Comparison of ENCODE assay signal across 16 cellular contexts in the genomic region with DNA sequence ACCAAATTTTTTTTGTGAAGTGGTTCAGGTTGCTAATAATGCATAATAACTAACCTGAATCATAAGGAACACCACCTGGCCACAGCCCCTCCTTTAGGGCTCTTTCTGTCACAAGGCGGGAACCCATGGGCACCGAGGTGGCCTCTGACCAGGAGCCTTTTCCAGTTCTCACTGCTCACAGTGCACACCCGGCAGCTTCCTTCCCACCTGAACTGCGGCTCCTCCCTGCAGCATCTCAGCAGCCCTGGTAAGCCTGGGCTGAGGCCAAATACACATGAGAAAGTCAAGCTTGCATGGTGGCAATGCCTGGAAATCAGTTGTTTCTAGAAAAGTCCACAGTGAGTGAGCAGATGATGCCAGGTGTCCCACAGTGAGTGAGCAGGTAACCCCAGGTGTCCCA.
A peak's percentile ranks its signal among the peaks of the same experiment; 100 is the strongest.
DNase-seq lines count a peak whose midpoint lies in the region; ATAC-seq and TF ChIP-seq lines count a peak whose summit lies in the region.
"Had no signal": no experiment of that assay in that cellular context is flagged by ENCODE, and none has a peak within 500 bp of the region (broad histone marks: within the 10 kb centered on the region; RNA-seq: fewer than 3 reads in every experiment).

No MANE protein-coding gene starts in this region.

- no peak for TF ChIP-seq POLR2A in stomach (IDR thresholded peaks at IDR 0.05)

- WGBS in stomach, 5 donors: 71 to 92% (median 79%) methylated on average over 4 of the region's 4 CpGs

- ATAC-seq in left lobe of liver (no peak), GM18861 (IDR thresholded peaks at IDR 0.05; ENCODE audit: unreplicated experiment) (no peak), GM21423 (IDR thresholded peaks at IDR 0.05; ENCODE audit: unreplicated experiment) (no peak)
- ATAC-seq: A549 had no signal

- no peaks in the 10 kb centered on the region for H3K9me3 ChIP-seq in stomach
- H3K9me3 ChIP-seq: A549, Caco-2 had no signal

- H3K27me3 ChIP-seq in stomach: peaks cover 0 to 40% (median 15%) of the 10 kb centered on the region in 3 donors

- H3K4me1 ChIP-seq in stomach: no peaks in the 10 kb centered on the region
- H3K4me1 ChIP-seq: A549, Caco-2 had no signal

- no peaks in the 10 kb centered on the region for H3K36me3 ChIP-seq in stomach

- TF ChIP-seq EP300 in stomach (IDR thresholded peaks at IDR 0.05): no peak

- H3K4me3 ChIP-seq in stomach: no peak overlapping the region
- H3K4me3 ChIP-seq: A549, GM23248 had no signal

- intact Hi-C loops in stomach (cut with DNase I; ENCODE audit: low total_unique reads): no loop called here

- DNase-seq in DMS79 treated with DMSO at 0.1 percent for 48 hours (lab: John Stamatoyannopoulos, UW): peak; percentile 11
- DNase-seq in DMS79 (lab: John Stamatoyannopoulos, UW): no peak
- DNase-seq in left lobe of liver (ENCODE audit: low spot score): peak; percentile 16
- DNase-seq in stomach: peak; percentile 11
- DNase-seq in NCI-H2029 (lab: John Stamatoyannopoulos, UW): no peak
- DNase-seq: AML-193, Caco-2, GF-D8, GM23248, HCEC 1CT had no signal

- TF ChIP-seq CTCF in stomach (IDR thresholded peaks at IDR 0.05): no peak

- H3K27ac ChIP-seq in stomach: no peak overlapping the region
- H3K27ac ChIP-seq: 22Rv1, A549, C4-2B, GM23248, HL-60 had no signal

Comparison
In these comparisons a context has a peak if more than half of its experiments do, and no peak if none do; other contexts are left out.
1. DNase-seq: peak in DMS79 treated with DMSO at 0.1 percent for 48 hours (single experiment), left lobe of liver (single experiment) and stomach (single experiment); none in DMS79 (single experiment) and NCI-H2029 (single experiment).